Comparison of ENCODE assay signal across 8 cellular contexts in genomic region chr9:91425270-91425669, GRCh38. TPM values are rescaled to one million over a fixed set of nuclear protein-coding genes. Genes with fewer than 3 reads are reported as not detected.
DNase-seq lines count a peak whose midpoint lies in the region; ATAC-seq and TF ChIP-seq lines count a peak whose summit lies in the region.

No MANE protein-coding gene starts in this region.

- H4K20me1 ChIP-seq in HCT116 (ENCODE audit: insufficient read depth) = peaks cover 5% of the 10 kb centered on the region; the same call in 1 of the 2 replicates

- DNase-seq in HCT116 (ENCODE audit: low read depth, low spot score) (no peak), glutamatergic neuron (no peak), DMS53 (lab: John Stamatoyannopoulos, UW) (no peak)
- DNase-seq in activated CD4-positive, alpha-beta memory T cell treated with anti-CD3 and anti-CD28 coated beads for 36 hours = peak; percentile 53

- CTCF ChIA-PET in HCT116 (lab: Charles Lee) = interaction anchor here (1.4 to 5.6 kb wide), 4 partner anchors 8 to 509 kb away, joined by 3 to 62 read pairs (median 12); no protein-coding TSS in a partner anchor
- CTCF ChIA-PET in activated CD4-positive, alpha-beta memory T cell treated with anti-CD3 and anti-CD28 coated beads for 36 hours (lab: Charles Lee) = interaction anchor here (0.7 to 7.3 kb wide), 9 partner anchors 66 to 1948 kb away, joined by 3 to 84 read pairs (median 9); no protein-coding TSS in a partner anchor

- H3K36me3 Mint-ChIP-seq in activated CD4-positive, alpha-beta memory T cell treated with anti-CD3 and anti-CD28 coated beads for 36 hours = peaks cover 23% of the 10 kb centered on the region
- H3K36me3 Mint-ChIP-seq in glutamatergic neuron (ENCODE audit: unreplicated experiment) = peaks cover 5% of the 10 kb centered on the region

- no peak for TF ChIP-seq POLR2A in HCT116 (IDR thresholded peaks at IDR 0.05; ENCODE audit: borderline replicate concordance, extremely low read depth, insufficient read depth, insufficient read length)

- TF ChIP-seq CTCF in HCT116 (IDR thresholded peaks at IDR 0.05 in 2 of 3, conservative IDR thresholded peaks at IDR 0.05 in 1 of 3; ENCODE audit: borderline replicate concordance in 1 of 3, insufficient read depth in 1 of 3, low read depth in 2 of 3, low read length in 2 of 3) (no peak), glutamatergic neuron (IDR thresholded peaks at IDR 0.05; ENCODE audit: partially characterized antibody, unreplicated experiment) (no peak)

- H3K9ac ChIP-seq in HCT116 (ENCODE audit: low read length) (no peak overlapping the region), skeletal muscle tissue (ENCODE audit: low read depth in 1 of 3, low read length in 3 of 3) (peak overlapping the region in 2 of 3 donors; percentile 91 to 95)

- H3K9me3 Mint-ChIP-seq in activated CD4-positive, alpha-beta memory T cell treated with anti-CD3 and anti-CD28 coated beads for 36 hours = no peaks in the 10 kb centered on the region
- H3K9me3 Mint-ChIP-seq in glutamatergic neuron (ENCODE audit: unreplicated experiment) = peaks cover 24% of the 10 kb centered on the region

- peaks cover 29% of the 10 kb centered on the region for H3K79me2 ChIP-seq in HCT116 (ENCODE audit: insufficient read depth, low read length)

- TF ChIP-seq RAD21 in HCT116 (IDR thresholded peaks at IDR 0.05; ENCODE audit: low read depth) = no peak

- intact Hi-C loops in HCT116 (cut with micrococcal nuclease) = loop anchor here (5.0 kb wide), 2 partner anchors 228 to 257 kb away; no protein-coding TSS in a partner anchor
- intact Hi-C loops in activated CD4-positive, alpha-beta memory T cell treated with anti-CD3 and anti-CD28 coated beads for 36 hours (cut with micrococcal nuclease) = loop anchor here (1.0 to 5.0 kb wide), 5 partner anchors 8 to 338 kb away; no protein-coding TSS in a partner anchor

- H3K27me3 ChIP-seq in HCT116 (ENCODE audit: insufficient read depth, low read length) (no peaks in the 10 kb centered on the region), skeletal muscle tissue (ENCODE audit: control insufficient read depth in 3 of 3, insufficient read depth in 3 of 3, low read length in 3 of 3) (no peaks in the 10 kb centered on the region)

- H3K4me1 Mint-ChIP-seq in activated CD4-positive, alpha-beta memory T cell treated with anti-CD3 and anti-CD28 coated beads for 36 hours (ENCODE audit: low read depth) = peaks cover 49% of the 10 kb centered on the region
- H3K4me1 Mint-ChIP-seq in glutamatergic neuron (ENCODE audit: low read depth, unreplicated experiment) = peaks cover 11% of the 10 kb centered on the region

- H3K27ac ChIP-seq in HCT116 (ENCODE audit: low read depth, low read length) (no peak overlapping the region), skeletal muscle tissue (ENCODE audit: low read depth, low read length) (peak overlapping the region; percentile 97)

- H3K9me2 ChIP-seq in HCT116 (ENCODE audit: insufficient read depth) = no peaks in the 10 kb centered on the region

- H3K27me3 Mint-ChIP-seq in activated CD4-positive, alpha-beta memory T cell treated with anti-CD3 and anti-CD28 coated beads for 36 hours = peaks cover 6% of the 10 kb centered on the region
- peaks cover 26% of the 10 kb centered on the region for H3K27me3 Mint-ChIP-seq in glutamatergic neuron (ENCODE audit: unreplicated experiment)

- BruUV-seq in HCT116 (replicated peaks; lab: Mats Ljungman, UMichigan) = no TSS peak

- H2AFZ ChIP-seq in HCT116 (ENCODE audit: low read depth, low read length, poor library complexity, severe bottlenecking) = no peak overlapping the region

- no peaks in the 10 kb centered on the region for H3K9me3 ChIP-seq in HCT116 (ENCODE audit: control insufficient read depth in 1 of 2, insufficient read depth in 1 of 2, low read depth in 1 of 2, low read length in 2 of 2)
- no peaks in the 10 kb centered on the region for H3K9me3 ChIP-seq in skeletal muscle tissue (ENCODE audit: control insufficient read depth in 3 of 3, low read length in 3 of 3)

- peak overlapping the region; percentile 83 for H3K4me3 Mint-ChIP-seq in activated CD4-positive, alpha-beta memory T cell treated with anti-CD3 and anti-CD28 coated beads for 36 hours
- H3K4me3 Mint-ChIP-seq in glutamatergic neuron (ENCODE audit: unreplicated experiment) = peak overlapping the region; percentile 96

- no peaks in the 10 kb centered on the region for H3K36me3 ChIP-seq in HCT116 (ENCODE audit: control insufficient read depth in 1 of 2, insufficient read depth in 2 of 2, low read length in 2 of 2)
- no peaks in the 10 kb centered on the region for H3K36me3 ChIP-seq in skeletal muscle tissue (ENCODE audit: control insufficient read depth in 3 of 3, insufficient read depth in 3 of 3, low read length in 3 of 3)

- POLR2A ChIA-PET in HCT116 (lab: Charles Lee) = no interaction called here
- POLR2A ChIA-PET in activated CD4-positive, alpha-beta memory T cell treated with anti-CD3 and anti-CD28 coated beads for 36 hours (lab: Charles Lee) = interaction anchor here (0.9 to 8.6 kb wide), 13 partner anchors 29 to 458 kb away, joined by 3 to 83 read pairs (median 5); partner anchors contain the start of gene AUH

- ATAC-seq in HCT116 = no peak
- no peak for ATAC-seq in GM21447 (IDR thresholded peaks at IDR 0.05; ENCODE audit: unreplicated experiment)
- ATAC-seq in GM21619 (IDR thresholded peaks at IDR 0.05; ENCODE audit: unreplicated experiment) = no peak
- ATAC-seq in HG02623 (IDR thresholded peaks at IDR 0.05; ENCODE audit: unreplicated experiment) = no peak

- RAD21 ChIA-PET in HCT116 (lab: Charles Lee; ENCODE audit: low non-redundant PET in 1 of 2, low total read pairs in 2 of 2, uncharacterized antibody in 2 of 2, unreplicated experiment in 2 of 2) = interaction anchor here (1.6 to 2.2 kb wide), 3 partner anchors 440 to 510 kb away, joined by 5 to 20 read pairs (median 9); no protein-coding TSS in a partner anchor

- H3K4me3 ChIP-seq in HCT116 (replicated peaks in 1 of 2; ENCODE audit: low read depth in 1 of 2, low read length in 2 of 2) (no peak overlapping the region; a peak in 1 of 4 replicates), skeletal muscle tissue (ENCODE audit: low read length in 3 of 3) (peak overlapping the region; percentile 58 to 80 (median 79))

- H3K4me2 ChIP-seq in HCT116 (ENCODE audit: low read length) = peak overlapping the region; percentile 94

- H3K27ac Mint-ChIP-seq in activated CD4-positive, alpha-beta memory T cell treated with anti-CD3 and anti-CD28 coated beads for 36 hours = peak overlapping the region; percentile 93
- no peak overlapping the region for H3K27ac Mint-ChIP-seq in glutamatergic neuron (ENCODE audit: unreplicated experiment)

- H3K4me1 ChIP-seq in HCT116 (ENCODE audit: control insufficient read depth in 1 of 2, insufficient read depth in 2 of 2, low read length in 2 of 2) (peaks cover 38 to 57% of the 10 kb centered on the region in 2 experiments), skeletal muscle tissue (ENCODE audit: control insufficient read depth in 3 of 3, insufficient read depth in 3 of 3, low read length in 3 of 3) (peaks cover 11 to 15% (median 12%) of the 10 kb centered on the region in 3 donors)

TF ChIP-seq in HCT116, 20 proteins besides CTCF, POLR2A, EP300 and RAD21 (continues in another document):
- no peak for TF ChIP-seq TCF7L2 (IDR thresholded peaks at IDR 0.05; ENCODE audit: borderline replicate concordance, extremely low read depth, insufficient read depth, insufficient read length)
- TF ChIP-seq SP1 (IDR thresholded peaks at IDR 0.05; ENCODE audit: low read depth) = no peak
- TF ChIP-seq YY1 (IDR thresholded peaks at IDR 0.05; ENCODE audit: extremely low read depth, insufficient replicate concordance, low read depth, low read length) = no peak
- TF ChIP-seq FOSL1 (IDR thresholded peaks at IDR 0.05; ENCODE audit: low read depth) = no peak
- TF ChIP-seq ZNF274 (IDR thresholded peaks at IDR 0.05; ENCODE audit: low read depth, low read length) = no peak
- no peak for TF ChIP-seq REST (IDR thresholded peaks at IDR 0.05; ENCODE audit: low read depth)
- no peak for TF ChIP-seq SIN3A (IDR thresholded peaks at IDR 0.05; ENCODE audit: low read depth)
- TF ChIP-seq, protein P1, sequence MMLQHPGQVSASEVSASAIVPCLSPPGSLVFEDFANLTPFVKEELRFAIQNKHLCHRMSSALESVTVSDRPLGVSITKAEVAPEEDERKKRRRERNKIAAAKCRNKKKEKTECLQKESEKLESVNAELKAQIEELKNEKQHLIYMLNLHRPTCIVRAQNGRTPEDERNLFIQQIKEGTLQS (IDR thresholded peaks at IDR 0.05) = no peak
- no peak for TF ChIP-seq CEBPB (IDR thresholded peaks at IDR 0.05; ENCODE audit: low read depth)
- TF ChIP-seq ELF1 (IDR thresholded peaks at IDR 0.05; ENCODE audit: borderline replicate concordance, low read depth) = no peak
- TF ChIP-seq SRF (IDR thresholded peaks at IDR 0.05; ENCODE audit: low read depth) = no peak
- no peak for TF ChIP-seq POLR2AphosphoS5 (IDR thresholded peaks at IDR 0.05; ENCODE audit: low read depth, low read length)

RNA-seq across cellular contexts. Expression of gene NFIL3, which starts 1.6 kb away (rescaled TPM):
- total RNA-seq in HCT116 (2021; ENCODE audit: unreplicated experiment) (38.0 TPM), glutamatergic neuron (ENCODE audit: unreplicated experiment) (32.4 TPM), skeletal muscle tissue (15.1 TPM)
- 32.3 and 36.0 TPM in 2 replicates for polyA plus RNA-seq in HCT116 (2012)
- 100 to 1,000 TPM; 102 to 104 TPM for total RNA-seq in activated CD4-positive, alpha-beta memory T cell treated with anti-CD3 and anti-CD28 coated beads for 36 hours

Comparison
In these comparisons a context has a peak if more than half of its experiments do, and no peak if none do; other contexts are left out.
1. H3K4me3 ChIP-seq: peak in skeletal muscle tissue (3 of 3); none in HCT116 (0 of 2).